16 cellular contexts compared by ENCODE assay signal in the genomic region with DNA sequence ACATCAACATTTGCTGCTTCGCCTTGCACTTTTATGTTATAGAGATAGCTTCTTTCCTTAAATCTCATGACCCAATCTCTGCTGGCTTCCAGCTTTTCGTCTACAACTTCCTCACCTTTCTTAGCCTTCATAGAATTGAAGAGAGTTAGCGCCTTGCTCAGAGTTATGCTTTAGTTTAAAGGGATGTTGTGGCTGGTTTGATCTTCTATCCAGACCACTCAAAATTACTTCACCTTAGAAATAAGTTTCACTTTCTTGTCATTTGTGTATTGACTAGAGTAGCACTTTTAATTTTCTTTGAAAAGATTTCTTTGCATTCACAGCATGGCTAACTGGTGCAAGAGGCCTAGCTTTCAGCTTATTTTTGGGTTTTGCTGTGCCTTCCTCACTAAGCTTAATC.
DNase-seq lines count a peak whose midpoint lies in the region; ATAC-seq lines count a peak whose summit lies in the region.
"Had no signal": no experiment of that assay in that cellular context is flagged by ENCODE, and none has a peak within 500 bp of the region (broad histone marks: within the 10 kb centered on the region; RNA-seq: fewer than 3 reads in every experiment).

No MANE protein-coding gene starts in this region.

- ATAC-seq in activated naive CD8-positive, alpha-beta T cell treated with anti-CD3 and anti-CD28 coated beads, Interleukin-2, amount 10 ng/mL, durations not matched to agents 7 days and 5 days (ENCODE audit: low read depth), result peak; percentile 61
- ATAC-seq: A549; CD8-positive, alpha-beta T cell; GM12878 had no signal

- CTCF ChIA-PET in activated CD4-positive, alpha-beta T cell treated with anti-CD3 and anti-CD28 coated beads, Interleukin-2, amount 10 ng/mL, durations not matched to agents 7 days and 5 days (lab: Charles Lee), result interaction anchor here (0.6 kb wide), 1 partner anchor 79 kb away, joined by 3 read pairs; no protein-coding TSS in a partner anchor

- peaks cover 5% of the 10 kb centered on the region for H3K27me3 Mint-ChIP-seq in activated CD4-positive, alpha-beta T cell treated with anti-CD3 and anti-CD28 coated beads, Interleukin-2, amount 10 ng/mL, durations not matched to agents 7 days and 5 days
- no peaks in the 10 kb centered on the region for H3K27me3 Mint-ChIP-seq in activated naive CD8-positive, alpha-beta T cell treated with anti-CD3 and anti-CD28 coated beads, Interleukin-2, amount 10 ng/mL, durations not matched to agents 7 days and 5 days
- H3K27me3 Mint-ChIP-seq in activated naive CD8-positive, alpha-beta T cell treated with anti-CD3 and anti-CD28 coated beads for 36 hours, result peaks cover 5% of the 10 kb centered on the region
- H3K27me3 Mint-ChIP-seq: B cell; CD4-positive, alpha-beta T cell had no signal

- peaks cover 7% of the 10 kb centered on the region for H3K4me1 Mint-ChIP-seq in activated CD4-positive, alpha-beta T cell treated with anti-CD3 and anti-CD28 coated beads, Interleukin-2, amount 10 ng/mL, durations not matched to agents 7 days and 5 days
- H3K4me1 Mint-ChIP-seq in activated naive CD8-positive, alpha-beta T cell treated with anti-CD3 and anti-CD28 coated beads, Interleukin-2, amount 10 ng/mL, durations not matched to agents 7 days and 5 days, result peaks cover 10% of the 10 kb centered on the region
- no peaks in the 10 kb centered on the region for H3K4me1 Mint-ChIP-seq in activated naive CD8-positive, alpha-beta T cell treated with anti-CD3 and anti-CD28 coated beads for 36 hours
- H3K4me1 Mint-ChIP-seq: B cell had no signal

- H3K4me3 Mint-ChIP-seq in activated CD4-positive, alpha-beta T cell treated with anti-CD3 and anti-CD28 coated beads, Interleukin-2, amount 10 ng/mL, durations not matched to agents 7 days and 5 days, result no peak overlapping the region
- H3K4me3 Mint-ChIP-seq in activated naive CD8-positive, alpha-beta T cell treated with anti-CD3 and anti-CD28 coated beads, Interleukin-2, amount 10 ng/mL, durations not matched to agents 7 days and 5 days, result peak overlapping the region; percentile 41
- no peak overlapping the region for H3K4me3 Mint-ChIP-seq in activated naive CD8-positive, alpha-beta T cell treated with anti-CD3 and anti-CD28 coated beads for 36 hours
- H3K4me3 Mint-ChIP-seq: B cell; CD4-positive, alpha-beta T cell; CD8-positive, alpha-beta T cell had no signal

- H3K36me3 Mint-ChIP-seq in activated CD4-positive, alpha-beta T cell treated with anti-CD3 and anti-CD28 coated beads, Interleukin-2, amount 10 ng/mL, durations not matched to agents 7 days and 5 days (ENCODE audit: low read depth), result no peaks in the 10 kb centered on the region
- H3K36me3 Mint-ChIP-seq in activated naive CD8-positive, alpha-beta T cell treated with anti-CD3 and anti-CD28 coated beads, Interleukin-2, amount 10 ng/mL, durations not matched to agents 7 days and 5 days, result peaks cover 3% of the 10 kb centered on the region
- no peaks in the 10 kb centered on the region for H3K36me3 Mint-ChIP-seq in activated naive CD8-positive, alpha-beta T cell treated with anti-CD3 and anti-CD28 coated beads for 36 hours
- H3K36me3 Mint-ChIP-seq: CD8-positive, alpha-beta T cell had no signal

- DNase-seq in activated CD4-positive, alpha-beta T cell treated with anti-CD3 and anti-CD28 coated beads, Interleukin-2, amount 10 ng/mL, durations not matched to agents 7 days and 5 days, result no peak
- no peak for DNase-seq in activated CD4-positive, alpha-beta T cell treated with anti-CD3 and anti-CD28 coated beads for 1 hour
- no peak for DNase-seq in activated naive CD8-positive, alpha-beta T cell treated with anti-CD3 and anti-CD28 coated beads, Interleukin-2, amount 10 ng/mL, durations not matched to agents 7 days and 5 days
- DNase-seq in activated naive CD8-positive, alpha-beta T cell treated with anti-CD3 and anti-CD28 coated beads for 36 hours, result no peak
- DNase-seq in activated CD4-positive, CD25-positive, alpha-beta regulatory T cell (lab: John Stamatoyannopoulos, UW), result no peak
- DNase-seq: AML-193; Caco-2; Calu3; CD4-positive, alpha-beta T cell; CD8-positive, alpha-beta T cell; DMS79 treated with DMSO at 0.1 percent for 48 hours; EL; GDM1 had no signal

- peak overlapping the region; percentile 21 for H3K27ac Mint-ChIP-seq in activated CD4-positive, alpha-beta T cell treated with anti-CD3 and anti-CD28 coated beads, Interleukin-2, amount 10 ng/mL, durations not matched to agents 7 days and 5 days
- peak overlapping the region; percentile 67 for H3K27ac Mint-ChIP-seq in activated naive CD8-positive, alpha-beta T cell treated with anti-CD3 and anti-CD28 coated beads, Interleukin-2, amount 10 ng/mL, durations not matched to agents 7 days and 5 days
- no peak overlapping the region for H3K27ac Mint-ChIP-seq in activated naive CD8-positive, alpha-beta T cell treated with anti-CD3 and anti-CD28 coated beads for 36 hours
- H3K27ac Mint-ChIP-seq: B cell; CD4-positive, alpha-beta T cell; CD8-positive, alpha-beta T cell had no signal

- POLR2A ChIA-PET in activated CD4-positive, alpha-beta T cell treated with anti-CD3 and anti-CD28 coated beads, Interleukin-2, amount 10 ng/mL, durations not matched to agents 7 days and 5 days (lab: Charles Lee), result no interaction called here
- POLR2A ChIA-PET in activated naive CD8-positive, alpha-beta T cell treated with anti-CD3 and anti-CD28 coated beads, Interleukin-2, amount 10 ng/mL, durations not matched to agents 7 days and 5 days (lab: Charles Lee), result no interaction called here

- H3K9me3 Mint-ChIP-seq in activated CD4-positive, alpha-beta T cell treated with anti-CD3 and anti-CD28 coated beads, Interleukin-2, amount 10 ng/mL, durations not matched to agents 7 days and 5 days, result peaks cover 2% of the 10 kb centered on the region
- H3K9me3 Mint-ChIP-seq in activated naive CD8-positive, alpha-beta T cell treated with anti-CD3 and anti-CD28 coated beads, Interleukin-2, amount 10 ng/mL, durations not matched to agents 7 days and 5 days, result no peaks in the 10 kb centered on the region
- H3K9me3 Mint-ChIP-seq in activated naive CD8-positive, alpha-beta T cell treated with anti-CD3 and anti-CD28 coated beads for 36 hours, result peaks cover 3% of the 10 kb centered on the region
- H3K9me3 Mint-ChIP-seq: CD8-positive, alpha-beta T cell had no signal
